Comparison of ENCODE assay signal across 12 cellular contexts in genomic region chr14:105074601-105075053, GRCh38. TPM values are rescaled to one million over a fixed set of nuclear protein-coding genes. Genes with fewer than 3 reads are reported as not detected.
DNase-seq lines count a peak whose midpoint lies in the region; ATAC-seq and TF ChIP-seq lines count a peak whose summit lies in the region.
"Had no signal": no experiment of that assay in that cellular context is flagged by ENCODE, and none has a peak within 500 bp of the region (broad histone marks: within the 10 kb centered on the region; RNA-seq: fewer than 3 reads in every experiment).

No MANE protein-coding gene starts in this region.

- no peak overlapping the region for H3K4me2 ChIP-seq in SK-N-SH

- H3K27me3 ChIP-seq in SK-N-SH (ENCODE audit: insufficient read depth) (no peaks in the 10 kb centered on the region), spleen (replicated peaks in 1 of 7) (peaks cover 0 to 6% (median 0%) of the 10 kb centered on the region in 7 donors)

- TF ChIP-seq CTCF in SK-N-SH (IDR thresholded peaks at IDR 0.05) (no peak), spleen (IDR thresholded peaks at IDR 0.05 in 8 of 11, conservative IDR thresholded peaks at IDR 0.05 in 3 of 11) (no peak), progenitor cell of endocrine pancreas (IDR thresholded peaks at IDR 0.05; ENCODE audit: unreplicated experiment) (no peak)

- no peaks in the 10 kb centered on the region for H3K9me3 Mint-ChIP-seq in progenitor cell of endocrine pancreas (ENCODE audit: low read depth)

- H3K36me3 Mint-ChIP-seq in progenitor cell of endocrine pancreas (ENCODE audit: insufficient read depth) = no peaks in the 10 kb centered on the region
- H3K36me3 Mint-ChIP-seq: activated CD8-positive, alpha-beta memory T cell treated with anti-CD3 and anti-CD28 coated beads, Interleukin-2, amount 10 ng/mL, durations not matched to agents 7 days and 5 days had no signal

- no peaks in the 10 kb centered on the region for H4K20me1 ChIP-seq in SK-N-SH (ENCODE audit: insufficient read depth)

- TF ChIP-seq POLR2A in spleen (IDR thresholded peaks at IDR 0.05) = no peak

- H3K9me3 ChIP-seq in SK-N-SH (no peaks in the 10 kb centered on the region), spleen (no peaks in the 10 kb centered on the region)

- no peak for TF ChIP-seq RAD21 in SK-N-SH (IDR thresholded peaks at IDR 0.05; ENCODE audit: low read length)

- 89% methylated on average over 5 of the region's 15 CpGs for WGBS in SK-N-SH (ENCODE audit: low lambda C conversion rate)
- WGBS in spleen, 5 donors = 69 to 79% (median 76%) methylated on average over 5 to 15 of the region's 15 CpGs

- no peaks in the 10 kb centered on the region for H3K79me2 ChIP-seq in SK-N-SH (ENCODE audit: insufficient read depth)

- intact Hi-C loops in spleen (cut with DNase I; ENCODE audit: low total_unique reads) = no loop called here

- H2AFZ ChIP-seq in SK-N-SH (ENCODE audit: low read depth) = no peak overlapping the region
- H2AFZ ChIP-seq: GM23248 had no signal

- H3K9ac ChIP-seq in SK-N-SH = no peak overlapping the region
- H3K9ac ChIP-seq: GM23248 had no signal

- H3K27ac ChIP-seq in SK-N-SH (ENCODE audit: low read depth in 2 of 2, low read length in 1 of 2) = no peak overlapping the region
- H3K27ac ChIP-seq in spleen = peak overlapping the region in 2 of 8 donors; percentile 21 to 43
- H3K27ac ChIP-seq: GM23248 had no signal

- peaks cover 13% of the 10 kb centered on the region for H3K27me3 Mint-ChIP-seq in progenitor cell of endocrine pancreas

- peaks cover 2% of the 10 kb centered on the region for H3K4me1 Mint-ChIP-seq in progenitor cell of endocrine pancreas (ENCODE audit: low read depth)

- H3F3A ChIP-seq in SK-N-SH (replicated peaks; ENCODE audit: insufficient read depth) = no peaks in the 10 kb centered on the region

- ATAC-seq in SK-N-SH treated with all-trans-retinoic acid at 6 μM for 48 hours (no peak), GM18867 (IDR thresholded peaks at IDR 0.05; ENCODE audit: unreplicated experiment) (no peak)

- no peak overlapping the region for H3K4me3 Mint-ChIP-seq in progenitor cell of endocrine pancreas (ENCODE audit: low read depth)
- H3K4me3 Mint-ChIP-seq: activated CD8-positive, alpha-beta memory T cell treated with anti-CD3 and anti-CD28 coated beads, Interleukin-2, amount 10 ng/mL, durations not matched to agents 7 days and 5 days had no signal

- H3K4me3 ChIP-seq in SK-N-SH (ENCODE audit: low read depth in 2 of 2, low read length in 1 of 2) = no peak overlapping the region
- H3K4me3 ChIP-seq in spleen = peak overlapping the region in 1 of 8 donors; percentile 21
- H3K4me3 ChIP-seq: GM23248 had no signal

- H3K4me1 ChIP-seq in SK-N-SH (ENCODE audit: control insufficient read depth in 1 of 2, insufficient read depth in 2 of 2, low read depth in 1 of 2, low read length in 1 of 2) (peaks cover 0 to 5% of the 10 kb centered on the region in 2 experiments; a peak in 1 of 4 replicates), spleen (peaks cover 24 to 62% (median 47%) of the 10 kb centered on the region in 6 donors)

- H3K9me2 ChIP-seq in SK-N-SH = no peaks in the 10 kb centered on the region

- DNase-seq in SK-N-SH (peak; percentile 36), NCI-H146 treated with DMSO at 0.1 percent for 48 hours (lab: John Stamatoyannopoulos, UW; ENCODE audit: unreplicated experiment) (peak; percentile 53), SW480 (ENCODE audit: low spot score) (peak; percentile 66), spleen (peak; percentile 77), progenitor cell of endocrine pancreas (ENCODE audit: low spot score, unreplicated experiment) (no peak), NOMO-1 treated with DMSO at 0.1 percent for 48 hours (lab: John Stamatoyannopoulos, UW; ENCODE audit: unreplicated experiment) (no peak)
- DNase-seq: central memory CD4-positive, alpha-beta T cell; NCI-H2227 treated with DMSO at 0.1 percent for 48 hours had no signal

- CTCF ChIA-PET in SK-N-SH (lab: Yijun Ruan, JAX) = interaction anchor here (0.9 to 6.1 kb wide), 8 partner anchors 8 to 178 kb away, joined by 3 to 42 read pairs (median 6); no protein-coding TSS in a partner anchor

- no peak for TF ChIP-seq EP300 in SK-N-SH (IDR thresholded peaks at IDR 0.05; ENCODE audit: borderline replicate concordance in 1 of 2, low read depth in 1 of 2, low read length in 1 of 2)

- H3K36me3 ChIP-seq in SK-N-SH (replicated peaks in 1 of 2; ENCODE audit: control insufficient read depth in 1 of 2, insufficient read depth in 2 of 2, low read length in 1 of 2) = no peaks in the 10 kb centered on the region
- no peaks in the 10 kb centered on the region for H3K36me3 ChIP-seq in spleen

- POLR2A ChIA-PET in SK-N-SH (lab: Yijun Ruan, JAX) = no interaction called here

- H3K27ac Mint-ChIP-seq in progenitor cell of endocrine pancreas = no peak overlapping the region
- H3K27ac Mint-ChIP-seq: activated CD8-positive, alpha-beta memory T cell treated with anti-CD3 and anti-CD28 coated beads, Interleukin-2, amount 10 ng/mL, durations not matched to agents 7 days and 5 days had no signal

TF ChIP-seq in SK-N-SH, 30 proteins besides CTCF, POLR2A, EP300 and RAD21:
- TF ChIP-seq SMC3 (IDR thresholded peaks at IDR 0.05; ENCODE audit: low read depth, low read length) (no peak), FOSL2 (IDR thresholded peaks at IDR 0.05; ENCODE audit: borderline replicate concordance, low read depth) (no peak), TEAD4 (IDR thresholded peaks at IDR 0.05; ENCODE audit: borderline replicate concordance, insufficient read depth) (no peak), GATA2 (CRISPR knock-in tag; IDR thresholded peaks at IDR 0.05) (no peak), EZH2phosphoT487 (IDR thresholded peaks at IDR 0.05; ENCODE audit: borderline replicate concordance, low read depth) (no peak), POLR2AphosphoS5 (IDR thresholded peaks at IDR 0.05; ENCODE audit: low read depth, low read length) (no peak), CHD2 (IDR thresholded peaks at IDR 0.05; ENCODE audit: low read length, partially characterized antibody) (no peak), MXI1 (IDR thresholded peaks at IDR 0.05; ENCODE audit: low read depth, low read length) (no peak)

TF ChIP-seq in SK-N-SH treated with all-trans-retinoic acid at 6 μM for 48 hours, 23 proteins besides CTCF, POLR2A, EP300 and RAD21:
- TF ChIP-seq GLIS3 (CRISPR knock-in tag; IDR thresholded peaks at IDR 0.05) (no peak), SNAI2 (CRISPR knock-in tag; IDR thresholded peaks at IDR 0.05) (no peak), ZC3H10 (CRISPR knock-in tag; IDR thresholded peaks at IDR 0.05) (no peak), ISL1 (CRISPR knock-in tag; IDR thresholded peaks at IDR 0.05) (no peak), BACH2 (CRISPR knock-in tag; IDR thresholded peaks at IDR 0.05; ENCODE audit: borderline replicate concordance) (no peak), TOX (CRISPR knock-in tag; IDR thresholded peaks at IDR 0.05; ENCODE audit: borderline replicate concordance) (no peak), ZNF8 (CRISPR knock-in tag; IDR thresholded peaks at IDR 0.05) (no peak), CREB5 (CRISPR knock-in tag; IDR thresholded peaks at IDR 0.05; ENCODE audit: low read depth) (no peak), PPARA (CRISPR knock-in tag; IDR thresholded peaks at IDR 0.05; ENCODE audit: borderline replicate concordance) (no peak), TCF4 (CRISPR knock-in tag; IDR thresholded peaks at IDR 0.05; ENCODE audit: borderline replicate concordance) (no peak), ZNF565 (CRISPR knock-in tag; conservative IDR thresholded peaks at IDR 0.05; ENCODE audit: low read depth) (no peak), CSRNP3 (CRISPR knock-in tag; IDR thresholded peaks at IDR 0.05) (no peak), RARB (CRISPR knock-in tag; IDR thresholded peaks at IDR 0.05) (no peak), ZFP3 (CRISPR knock-in tag; IDR thresholded peaks at IDR 0.05) (no peak), ARNTL (CRISPR knock-in tag; IDR thresholded peaks at IDR 0.05; ENCODE audit: borderline replicate concordance, low read depth) (no peak), ZFP30 (CRISPR knock-in tag; IDR thresholded peaks at IDR 0.05) (no peak)

RNA-seq across cellular contexts. Expression of gene GPR132, which starts 9.4 kb away (rescaled TPM):
- 0.03 TPM in 1 of 2 replicates, not detected in the other for polyA plus RNA-seq in SK-N-SH (2012; rRNA removed)
- polyA plus RNA-seq in SK-N-SH (2012; cell fraction: cytosol; rRNA removed) = 0.03 TPM in 1 of 2 replicates, not detected in the other
- polyA plus RNA-seq in SK-N-SH (2012; cell fraction: nucleus; rRNA removed) = 0.28 and 0.37 TPM in 2 replicates
- total RNA-seq in spleen = 10 to 100 TPM; 17.5 to 33.7 (median 23.1) TPM
- 1 to 10 TPM; 5.0 to 9.0 (median 5.8) TPM for polyA plus RNA-seq in spleen
- total RNA-seq in progenitor cell of endocrine pancreas = 0.57 and 0.69 TPM in 2 replicates
- total RNA-seq: GM23248 had no signal
- polyA plus RNA-seq: GM23248 had no signal

RNA-seq across cellular contexts. Expression of gene CDCA4, which starts 53.7 kb away (rescaled TPM):
- polyA plus RNA-seq in SK-N-SH (2012; rRNA removed) (23.7 and 26.8 TPM in 2 replicates), spleen (10 to 100 TPM in 1 of 3 donors, 1 to 10 TPM in 2; 5.8 to 10.5 (median 8.5) TPM)
- 15.1 and 21.2 TPM in 2 replicates for polyA plus RNA-seq in SK-N-SH (2012; cell fraction: cytosol; rRNA removed)
- 15.7 and 19.5 TPM in 2 replicates for polyA plus RNA-seq in SK-N-SH (2012; cell fraction: nucleus; rRNA removed)
- total RNA-seq in spleen (10 to 100 TPM in 2 of 7 donors, 1 to 10 TPM in 5; 6.5 to 15.1 (median 8.7) TPM), progenitor cell of endocrine pancreas (21.5 and 22.9 TPM in 2 replicates)

Comparison
In these comparisons a context has a peak if more than half of its experiments do, and no peak if none do; other contexts are left out.
1. DNase-seq: peak in SK-N-SH (single experiment), NCI-H146 treated with DMSO at 0.1 percent for 48 hours (single experiment), SW480 (single experiment) and spleen (single experiment); none in progenitor cell of endocrine pancreas (single experiment) and NOMO-1 treated with DMSO at 0.1 percent for 48 hours (single experiment).
2. RNA of gene GPR132, which starts 9.4 kb away (total RNA-seq): 17.5 to 33.7 TPM in spleen; 0.57 to 0.69 TPM in progenitor cell of endocrine pancreas; every median in the first group is over 10 times any median in the second.